Comparison of ENCODE assay signal across 8 cellular contexts in genomic region chr16:88686439-88687253, GRCh38. TPM values are rescaled to one million over a fixed set of nuclear protein-coding genes. Genes with fewer than 3 reads are reported as not detected.
DNase-seq lines count a peak whose midpoint lies in the region; ATAC-seq and TF ChIP-seq lines count a peak whose summit lies in the region.

SNAI3 (minus strand) TSS chr16:88686507; CDS start chr16:88686406, 101 bp downstream.

- H3K36me3 ChIP-seq in heart right ventricle, result no peaks in the 10 kb centered on the region
- no peaks in the 10 kb centered on the region for H3K36me3 ChIP-seq in urinary bladder (ENCODE audit: insufficient read depth)

- intact Hi-C loops in heart right ventricle (cut with DNase I) (no loop called here), posterior vena cava (cut with DNase I) (no loop called here)

- H3K4me1 ChIP-seq in heart right ventricle (peaks cover 6 to 51% (median 21%) of the 10 kb centered on the region in 9 donors), urinary bladder (ENCODE audit: insufficient read depth) (no peaks in the 10 kb centered on the region)

- no peaks in the 10 kb centered on the region for H3K36me3 Mint-ChIP-seq in activated naive CD4-positive, alpha-beta T cell treated with anti-CD3 and anti-CD28 coated beads, Interleukin-2, amount 50 U/mL, for 24 hours

- no peak within 1 kb of the TSS for H3K27ac Mint-ChIP-seq in activated naive CD4-positive, alpha-beta T cell treated with anti-CD3 and anti-CD28 coated beads, Interleukin-2, amount 50 U/mL, for 24 hours

- ATAC-seq in GM21717 (IDR thresholded peaks at IDR 0.05; ENCODE audit: unreplicated experiment) (peak; percentile 68), heart right ventricle (peak; percentile 81 to 91 (median 90))

- H3K4me3 ChIP-seq in heart right ventricle (peak within 1 kb of the TSS; percentile 40 to 86 (median 60)), urinary bladder (ENCODE audit: low read depth, low read length) (peak within 1 kb of the TSS; percentile 51)

- no peak for TF ChIP-seq CTCF in heart right ventricle (IDR thresholded peaks at IDR 0.05)

- H3K4me3 Mint-ChIP-seq in activated naive CD4-positive, alpha-beta T cell treated with anti-CD3 and anti-CD28 coated beads, Interleukin-2, amount 50 U/mL, for 24 hours, result peak within 1 kb of the TSS; percentile 75

- no peaks in the 10 kb centered on the region for H3K27me3 Mint-ChIP-seq in activated naive CD4-positive, alpha-beta T cell treated with anti-CD3 and anti-CD28 coated beads, Interleukin-2, amount 50 U/mL, for 24 hours

- peaks cover 0 to 79% (median 47%) of the 10 kb centered on the region in 7 donors for H3K27me3 ChIP-seq in heart right ventricle

- H3K9me3 ChIP-seq in heart right ventricle, result no peaks in the 10 kb centered on the region

- H3K4me1 Mint-ChIP-seq in activated naive CD4-positive, alpha-beta T cell treated with anti-CD3 and anti-CD28 coated beads, Interleukin-2, amount 50 U/mL, for 24 hours, result peaks cover 60% of the 10 kb centered on the region

- 6 to 10% methylated on average over 45 to 65 of the region's 65 CpGs for WGBS in heart right ventricle, 2 donors
- WGBS in urinary bladder, result 6% methylated on average over 65 of the region's 65 CpGs

- no peaks in the 10 kb centered on the region for H3K9me3 Mint-ChIP-seq in activated naive CD4-positive, alpha-beta T cell treated with anti-CD3 and anti-CD28 coated beads, Interleukin-2, amount 50 U/mL, for 24 hours

- peak within 1 kb of the TSS in 4 of 10 donors; percentile 13 to 89 (median 42) for H3K27ac ChIP-seq in heart right ventricle
- H3K27ac ChIP-seq in urinary bladder (ENCODE audit: low read depth), result peak within 1 kb of the TSS; percentile 44

- DNase-seq in DMS153 treated with DMSO at 0.1 percent for 48 hours (lab: John Stamatoyannopoulos, UW; ENCODE audit: unreplicated experiment) (peak; percentile 53), KG1 (lab: John Stamatoyannopoulos, UW) (peak; percentile 49), SK-N-DZ (ENCODE audit: low spot score) (peak; percentile 78), heart right ventricle (peak; percentile 75 to 84), posterior vena cava (ENCODE audit: low spot score) (peak; percentile 93)

RNA-seq across cellular contexts. Expression of gene SNAI3, which starts in this region (rescaled TPM):
- polyA plus RNA-seq in SK-N-DZ (2014; cell fraction: cytosol; rRNA removed), result 0.22 and 0.82 TPM in 2 replicates
- 0.16 and 0.21 TPM in 2 replicates for polyA plus RNA-seq in SK-N-DZ (2014; cell fraction: nucleus; rRNA removed)
- 1 to 10 TPM in 7 of 10 donors, under 1 TPM in 3; 0.21 to 8.6 (median 1.1) TPM for total RNA-seq in heart right ventricle
- polyA plus RNA-seq in heart right ventricle, result 1 to 10 TPM; 2.3 to 4.5 TPM
- total RNA-seq in posterior vena cava, result under 1 TPM; 0.43 to 0.56 TPM
- not detected for total RNA-seq in urinary bladder
- 0.82 TPM for polyA plus RNA-seq in urinary bladder

Comparison
In these comparisons a context has a peak if more than half of its experiments do, and no peak if none do; other contexts are left out.
1. Peak in DNase-seq in posterior vena cava; RNA of the gene not detected or under 1 TPM.